8 cellular contexts compared by ENCODE assay signal in genomic region chr5:149636861-149637246, GRCh38. TPM values are rescaled to one million over a fixed set of nuclear protein-coding genes. Genes with fewer than 3 reads are reported as not detected.
DNase-seq lines count a peak whose midpoint lies in the region; FAIRE-seq and TF ChIP-seq lines count a peak whose summit lies in the region.

No MANE protein-coding gene starts in this region.

- no peaks in the 10 kb centered on the region for H3K9me2 ChIP-seq in hepatocyte (replicated peaks; ENCODE audit: insufficient read depth)

- peaks cover 6% of the 10 kb centered on the region for H3K4me1 ChIP-seq in hepatocyte (ENCODE audit: insufficient read depth)

- H3K4me3 ChIP-seq in astrocyte of the spinal cord (ENCODE audit: low read depth, low read length) (no peak overlapping the region), hepatocyte (no peak overlapping the region)

- no peaks in the 10 kb centered on the region for H3K9me3 ChIP-seq in hepatocyte (ENCODE audit: low read depth)

- H3K27me3 ChIP-seq in hepatocyte = no peaks in the 10 kb centered on the region

- no peak overlapping the region for H2AFZ ChIP-seq in hepatocyte

- TF ChIP-seq CTCF in astrocyte of the spinal cord (IDR thresholded peaks at IDR 0.05; ENCODE audit: low read depth, low read length) = peak; percentile 81
- TF ChIP-seq CTCF in hepatocyte (IDR thresholded peaks at IDR 0.05; ENCODE audit: poor library complexity) = peak; percentile 76

- DNase-seq in A172 (ENCODE audit: low spot score) (peak; percentile 67), HTR-8/SVneo (ENCODE audit: insufficient read length, low spot score) (peak; percentile 68), OCI-M2 (lab: John Stamatoyannopoulos, UW; ENCODE audit: unreplicated experiment) (peak; percentile 17), astrocyte of the spinal cord (ENCODE audit: low read depth, low spot score) (peak; percentile 61), hepatocyte (ENCODE audit: low spot score) (peak; percentile 69), renal cortical epithelial cell (ENCODE audit: low read depth) (peak; percentile 69)
- no peak for DNase-seq in activated effector memory CD4-positive, alpha-beta T cell treated with Interleukin-2 at 50 U/mL for 16 hours

- H3K36me3 ChIP-seq in hepatocyte (replicated peaks; ENCODE audit: insufficient read depth, low read depth) = no peaks in the 10 kb centered on the region

- FAIRE-seq in G401.6 (lab: Jason Lieb, UNC) = peak; percentile 69
- peak; percentile 66 for FAIRE-seq in HTR-8/SVneo (lab: Jason Lieb, UNC)

- in situ Hi-C loops in astrocyte of the spinal cord (cut with HindIII; ENCODE audit: low sequenced_read_pairs) = loop anchor here (10.0 kb wide), 1 partner anchor 188 kb away; no protein-coding TSS in a partner anchor

- WGBS in hepatocyte (ENCODE audit: low lambda C conversion rate, missing lambda C conversion rate) = 38% methylated on average over 6 of the region's 6 CpGs

- no peak overlapping the region for H3K4me2 ChIP-seq in hepatocyte

- H3K27ac ChIP-seq in hepatocyte = no peak overlapping the region

- H3K79me2 ChIP-seq in hepatocyte = no peaks in the 10 kb centered on the region

- H4K20me1 ChIP-seq in hepatocyte (ENCODE audit: insufficient read depth, poor library complexity, severe bottlenecking) = no peaks in the 10 kb centered on the region

RNA-seq across cellular contexts. Expression of gene ARHGEF37, which starts 55.6 kb away (rescaled TPM):
- 0.69 and 1.6 TPM in 2 replicates for total RNA-seq in A172 (2014; rRNA removed; shearing (Covaris generic))
- total RNA-seq in hepatocyte (2.0 and 2.3 TPM in 2 replicates), renal cortical epithelial cell (10.2 and 10.8 TPM in 2 replicates)
- polyA plus RNA-seq in hepatocyte = 2.9 and 3.1 TPM in 2 replicates
